7 cellular contexts compared by ENCODE assay signal in the genomic region with DNA sequence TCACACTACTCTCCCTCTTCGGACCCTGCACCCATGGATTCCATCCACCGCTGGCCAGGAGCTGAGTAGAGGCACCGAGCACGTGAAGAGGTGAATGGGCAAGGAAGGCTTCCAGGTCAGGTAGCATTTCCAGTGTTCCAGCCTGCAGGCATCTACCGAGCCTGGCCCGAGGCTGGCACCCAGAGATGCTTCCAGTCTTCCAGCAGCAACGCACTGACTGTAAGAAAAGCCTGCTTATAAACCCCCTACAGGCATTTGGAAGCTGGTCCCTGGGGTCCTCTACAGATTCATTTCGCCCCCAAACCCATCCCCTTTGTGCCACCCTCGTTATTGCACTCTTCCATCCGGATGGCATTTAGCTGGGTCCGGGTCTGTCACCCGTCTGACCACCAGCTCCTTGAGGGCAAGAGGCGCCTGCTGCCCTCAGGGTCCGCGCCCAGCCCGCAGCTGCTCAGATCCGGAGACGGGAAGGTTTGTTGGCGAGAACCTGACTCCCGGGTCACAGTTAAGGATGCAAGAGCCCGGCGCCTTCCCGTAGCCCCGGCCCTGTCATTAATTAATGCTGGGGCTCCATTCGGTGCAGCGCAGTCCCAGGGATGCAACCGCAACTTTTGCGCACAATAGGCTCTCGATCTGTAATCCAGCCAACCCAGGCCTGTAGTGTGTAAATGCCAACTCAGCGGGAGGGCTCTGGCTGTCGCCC. TPM values are rescaled to one million over a fixed set of nuclear protein-coding genes. Genes with fewer than 3 reads are reported as not detected.
A peak's percentile ranks its signal among the peaks of the same experiment; 100 is the strongest.
DNase-seq lines count a peak whose midpoint lies in the region; ATAC-seq, FAIRE-seq and TF ChIP-seq lines count a peak whose summit lies in the region.

No MANE protein-coding gene starts in this region.

- FAIRE-seq in astrocyte (lab: Jason Lieb, UNC): no peak

- H3K4me3 ChIP-seq in astrocyte (ENCODE audit: insufficient read depth, low read depth, low read length) (peak overlapping the region; percentile 97), right lobe of liver (peak overlapping the region; percentile 93 to 98 (median 97))

- peaks cover 43% of the 10 kb centered on the region for H3K79me2 ChIP-seq in astrocyte (ENCODE audit: insufficient read depth, low read length)

- H3K27ac ChIP-seq in astrocyte (ENCODE audit: low read depth, low read length) (peak overlapping the region; percentile 49), right lobe of liver (peak overlapping the region; percentile 94 to 99 (median 98))

- intact Hi-C loops in right lobe of liver (cut with DNase I): no loop called here

- no peak for TF ChIP-seq POLR2A in right lobe of liver (IDR thresholded peaks at IDR 0.05)

- ATAC-seq in GM19351 (IDR thresholded peaks at IDR 0.05; ENCODE audit: unreplicated experiment) (peak; percentile 6), HG03196 (IDR thresholded peaks at IDR 0.05; ENCODE audit: unreplicated experiment) (peak; percentile 3), right lobe of liver (peak in 2 of 4 donors; percentile 17 to 27), HG03565 (IDR thresholded peaks at IDR 0.05; ENCODE audit: unreplicated experiment) (no peak)

- peak overlapping the region; percentile 95 for H3K4me2 ChIP-seq in astrocyte (ENCODE audit: low read length)

- TF ChIP-seq CTCF in astrocyte (IDR thresholded peaks at IDR 0.05; ENCODE audit: insufficient read depth, low read depth, low read length): no peak
- TF ChIP-seq CTCF in right lobe of liver (IDR thresholded peaks at IDR 0.05): no peak

- peaks cover 13% of the 10 kb centered on the region for H3K36me3 Mint-ChIP-seq in astrocyte (ENCODE audit: low read depth, unreplicated experiment)

- H3K9me3 ChIP-seq in astrocyte (ENCODE audit: insufficient read depth, low read depth, low read length) (no peaks in the 10 kb centered on the region), right lobe of liver (no peaks in the 10 kb centered on the region)

- DNase-seq in astrocyte (ENCODE audit: low read depth) (no peak), right lobe of liver (no peak), ureter (ENCODE audit: low spot score) (peak; percentile 49), NCI-H2171 treated with DMSO at 0.1 percent for 48 hours (lab: John Stamatoyannopoulos, UW) (no peak)

- WGBS in right lobe of liver (ENCODE audit: insufficient coverage, low coverage, low lambda C conversion rate, missing lambda C conversion rate): 44% methylated on average over 7 of the region's 31 CpGs

- no peaks in the 10 kb centered on the region for H3K27me3 Mint-ChIP-seq in astrocyte (ENCODE audit: low read depth, unreplicated experiment)

- peaks cover 37% of the 10 kb centered on the region for H4K20me1 ChIP-seq in astrocyte (ENCODE audit: insufficient read depth, low read length)

- peaks cover 9% of the 10 kb centered on the region for H3K9me3 Mint-ChIP-seq in astrocyte (ENCODE audit: unreplicated experiment)

- peak overlapping the region; percentile 91 for H3K9ac ChIP-seq in astrocyte (ENCODE audit: low read length)

- H3K4me1 Mint-ChIP-seq in astrocyte (ENCODE audit: low read depth, unreplicated experiment): peaks cover 26% of the 10 kb centered on the region

- H3K4me3 Mint-ChIP-seq in astrocyte (ENCODE audit: unreplicated experiment): peak overlapping the region; percentile 86

- H3K36me3 ChIP-seq in astrocyte (ENCODE audit: insufficient read depth, low read length): no peaks in the 10 kb centered on the region
- no peaks in the 10 kb centered on the region for H3K36me3 ChIP-seq in right lobe of liver

- H3K4me1 ChIP-seq in astrocyte (ENCODE audit: insufficient read depth, low read length) (peaks cover 16% of the 10 kb centered on the region), right lobe of liver (peaks cover 0 to 25% (median 2%) of the 10 kb centered on the region in 4 donors)

- H2AFZ ChIP-seq in astrocyte (ENCODE audit: low read depth, low read length): peak overlapping the region; percentile 71

- H3K27ac Mint-ChIP-seq in astrocyte (ENCODE audit: unreplicated experiment): peak overlapping the region; percentile 81

- H3K27me3 ChIP-seq in astrocyte (ENCODE audit: insufficient read depth, low read length) (no peaks in the 10 kb centered on the region), right lobe of liver (no peaks in the 10 kb centered on the region)

RNA-seq across cellular contexts. Expression of a gene that starts 0.6 kb away (rescaled TPM):
- total RNA-seq in astrocyte: 111 and 124 TPM in 2 replicates
- total RNA-seq in right lobe of liver: 10 to 100 TPM; 25.5 to 34.3 (median 27.3) TPM
- 140 TPM for total RNA-seq in ureter

RNA-seq across cellular contexts. Expression of a gene that starts 50.6 kb away (rescaled TPM):
- total RNA-seq in astrocyte: 330 and 337 TPM in 2 replicates
- total RNA-seq in right lobe of liver: 100 to 1,000 TPM; 186 to 357 (median 215) TPM
- total RNA-seq in ureter: 194 TPM
